In genomic region chrX:118368398-118368797, GRCh38 we compare ENCODE assay signal across 27 cellular contexts.
"Had no signal": no experiment of that assay in that cellular context is flagged by ENCODE, and none has a peak within 500 bp of the region (broad histone marks: within the 10 kb centered on the region; RNA-seq: fewer than 3 reads in every experiment).

No MANE protein-coding gene starts in this region.

- ATAC-seq: effector memory CD8-positive, alpha-beta T cell; esophagus mucosa; foreskin keratinocyte; gastrocnemius medialis; gastroesophageal sphincter; heart left ventricle; heart right ventricle had no signal

- H3K9me3 ChIP-seq: colonic mucosa, esophagus muscularis mucosa, esophagus squamous epithelium, gastrocnemius medialis, gastroesophageal sphincter, heart left ventricle, heart right ventricle had no signal

- H3K4me3 ChIP-seq: colonic mucosa, coronary artery, dorsolateral prefrontal cortex, esophagus muscularis mucosa, esophagus squamous epithelium, gastrocnemius medialis, gastroesophageal sphincter, heart left ventricle, heart right ventricle had no signal

- H3K27me3 ChIP-seq: esophagus muscularis mucosa, esophagus squamous epithelium, foreskin keratinocyte, gastrocnemius medialis, gastroesophageal sphincter, heart left ventricle, heart right ventricle had no signal

- H3K4me1 ChIP-seq: colonic mucosa, esophagus squamous epithelium, gastrocnemius medialis had no signal

- H3K36me3 ChIP-seq: colonic mucosa, esophagus muscularis mucosa, esophagus squamous epithelium, gastrocnemius medialis, gastroesophageal sphincter, heart left ventricle, heart right ventricle had no signal

- DNase-seq: colonic mucosa; cortex of kidney; dermis blood vessel endothelial cell; dorsolateral prefrontal cortex; effector CD4-positive, alpha-beta T cell; effector CD8-positive, alpha-beta T cell; effector memory CD4-positive, alpha-beta T cell; effector memory CD8-positive, alpha-beta T cell; endodermal cell; erythroblast; esophagus squamous epithelium; foreskin fibroblast; foreskin keratinocyte; foreskin melanocyte; gastrocnemius medialis; glutamatergic neuron; head of caudate nucleus; heart left ventricle; heart right ventricle had no signal

- FAIRE-seq: endometrium, endothelial cell of umbilical vein, frontal cortex had no signal

- H3K27ac ChIP-seq: colonic mucosa, coronary artery, dorsolateral prefrontal cortex, epithelial cell of prostate, esophagus muscularis mucosa, esophagus squamous epithelium, foreskin keratinocyte, gastrocnemius medialis, gastroesophageal sphincter, heart left ventricle, heart right ventricle had no signal
